8 cellular contexts compared by ENCODE assay signal in genomic region chr1:155017021-155017945, GRCh38. TPM values are rescaled to one million over a fixed set of nuclear protein-coding genes. Genes with fewer than 3 reads are reported as not detected.
A peak's percentile ranks its signal among the peaks of the same experiment; 100 is the strongest.
DNase-seq lines count a peak whose midpoint lies in the region; ATAC-seq and TF ChIP-seq lines count a peak whose summit lies in the region.

No MANE protein-coding gene starts in this region.

- H3K4me3 ChIP-seq in NB4 (ENCODE audit: low read depth, low read length) (peak overlapping the region; percentile 46), adrenal gland (peak overlapping the region in 1 of 4 donors; percentile 25), left ventricle myocardium inferior (peak overlapping the region; percentile 67), prostate gland (peak overlapping the region; percentile 21 to 26), upper lobe of right lung (peak overlapping the region; percentile 47)

- H3K9me3 ChIP-seq in adrenal gland (replicated peaks in 1 of 3) (no peaks in the 10 kb centered on the region), left ventricle myocardium inferior (replicated peaks) (no peaks in the 10 kb centered on the region), prostate gland (no peaks in the 10 kb centered on the region), upper lobe of right lung (no peaks in the 10 kb centered on the region)

- DNase-seq in GF-D8 (lab: John Stamatoyannopoulos, UW): peak; percentile 58
- DNase-seq in HCEC 1CT: peak; percentile 83
- DNase-seq in NB4 (ENCODE audit: low read depth): peak; percentile 95
- DNase-seq in T-cell: peak; percentile 72 to 91 (median 84)
- peak; percentile 90 to 96 (median 93) for DNase-seq in adrenal gland
- peak; percentile 90 for DNase-seq in left ventricle myocardium inferior
- DNase-seq in prostate gland (ENCODE audit: low spot score): peak; percentile 84
- DNase-seq in upper lobe of right lung: peak; percentile 96

- H3K4me3 Mint-ChIP-seq in T-cell: peak overlapping the region; percentile 55 to 89 (median 55)

- POLR2A ChIA-PET in T-cell (lab: Charles Lee): interaction anchor here in 1 of 2 donors (0.6 kb wide), 2 partner anchors 61 to 117 kb away, joined by 3 to 7 read pairs; partner anchors contain the start of gene PBXIP1

- TF ChIP-seq POLR2A in NB4 (IDR thresholded peaks at IDR 0.05; ENCODE audit: extremely low read depth, insufficient read length) (no peak), adrenal gland (IDR thresholded peaks at IDR 0.05) (peak in 1 of 2 donors; percentile 55), prostate gland (IDR thresholded peaks at IDR 0.05) (peak; percentile 62)

- peak overlapping the region; percentile 95 to 96 for H3K27ac Mint-ChIP-seq in T-cell

- no peaks in the 10 kb centered on the region for H3K9me3 Mint-ChIP-seq in T-cell

- H3K36me3 ChIP-seq in adrenal gland (replicated peaks in 1 of 2) (peaks cover 0 to 24% of the 10 kb centered on the region in 2 donors), left ventricle myocardium inferior (peaks cover 30% of the 10 kb centered on the region), prostate gland (peaks cover 7 to 14% of the 10 kb centered on the region in 2 donors), upper lobe of right lung (peaks cover 28% of the 10 kb centered on the region)

- peak overlapping the region in 4 of 5 donors; percentile 41 to 76 (median 62) for H3K27ac ChIP-seq in adrenal gland
- H3K27ac ChIP-seq in left ventricle myocardium inferior (replicated peaks): peak overlapping the region; percentile 92
- peak overlapping the region; percentile 80 to 87 for H3K27ac ChIP-seq in prostate gland
- H3K27ac ChIP-seq in upper lobe of right lung: peak overlapping the region; percentile 76

- peaks cover 28 to 42% of the 10 kb centered on the region in 2 donors for H3K4me1 ChIP-seq in adrenal gland (replicated peaks in 1 of 2)
- peaks cover 41% of the 10 kb centered on the region for H3K4me1 ChIP-seq in left ventricle myocardium inferior
- peaks cover 18% of the 10 kb centered on the region for H3K4me1 ChIP-seq in prostate gland (replicated peaks)
- peaks cover 41% of the 10 kb centered on the region for H3K4me1 ChIP-seq in upper lobe of right lung

- intact Hi-C loops in adrenal gland (cut with DNase I) (no loop called here), left ventricle myocardium inferior (cut with micrococcal nuclease) (no loop called here), prostate gland (cut with DNase I) (loop anchor here (1.0 kb wide), 1 partner anchor 55 kb away; no protein-coding TSS in a partner anchor), upper lobe of right lung (cut with DNase I) (no loop called here)

- ATAC-seq in T-cell (replicated peaks in 1 of 4): peak; percentile 84 to 93 (median 89)
- peak; percentile 94 for ATAC-seq in upper lobe of right lung

- no peaks in the 10 kb centered on the region for H3K27me3 Mint-ChIP-seq in T-cell

- no peaks in the 10 kb centered on the region for H3K27me3 ChIP-seq in adrenal gland
- no peaks in the 10 kb centered on the region for H3K27me3 ChIP-seq in left ventricle myocardium inferior (ENCODE audit: low read depth)
- H3K27me3 ChIP-seq in prostate gland (replicated peaks; ENCODE audit: insufficient read depth): no peaks in the 10 kb centered on the region
- no peaks in the 10 kb centered on the region for H3K27me3 ChIP-seq in upper lobe of right lung

- CTCF ChIA-PET in T-cell (lab: Charles Lee): interaction anchor here (0.6 to 3.5 kb wide), 27 partner anchors 9 to 459 kb away, joined by 3 to 23 read pairs (median 4); partner anchors contain the start of genes PMVK (in 2 of the 2), PYGO2 (in 2 of the 2), CKS1B (in 1 of the 2) and FLAD1 (in 1 of the 2)

- H3K4me1 Mint-ChIP-seq in T-cell: peaks cover 63 to 72% (median 69%) of the 10 kb centered on the region in 3 donors

- WGBS in adrenal gland, 4 donors: 2 to 6% (median 4%) methylated on average over 18 to 49 of the region's 49 CpGs
- WGBS in prostate gland: 4% methylated on average over 49 of the region's 49 CpGs

- TF ChIP-seq CTCF in NB4 (IDR thresholded peaks at IDR 0.05; ENCODE audit: low read depth, low read length) (peak; percentile 99), adrenal gland (IDR thresholded peaks at IDR 0.05) (peak; percentile 96 to 99 (median 99)), left ventricle myocardium inferior (IDR thresholded peaks at IDR 0.05; ENCODE audit: borderline replicate concordance) (peak; percentile 99), prostate gland (IDR thresholded peaks at IDR 0.05) (peak; percentile 94 to 100 (median 100)), upper lobe of right lung (IDR thresholded peaks at IDR 0.05) (peak; percentile 98)

- H3K36me3 Mint-ChIP-seq in T-cell: peaks cover 3% of the 10 kb centered on the region

RNA-seq across cellular contexts. Expression of gene ZBTB7B, which starts 14.7 kb away (rescaled TPM):
- total RNA-seq in T-cell (10 to 100 TPM; 39.6 to 68.4 (median 51.7) TPM), adrenal gland (100 to 1,000 TPM in 1 of 8 donors, 10 to 100 TPM in 7; 60.1 to 126 (median 83.5) TPM), left ventricle myocardium inferior (42.8 TPM), prostate gland (100 to 1,000 TPM in 1 of 2 donors, 10 to 100 TPM in 1; 60.0 to 103 TPM), upper lobe of right lung (80.4 TPM)
- polyA plus RNA-seq in adrenal gland: 10 to 100 TPM; 22.4 to 97.3 (median 27.9) TPM

RNA-seq across cellular contexts. Expression of gene DCST2, which starts 16.3 kb away (rescaled TPM):
- total RNA-seq in T-cell (1 to 10 TPM; 1.1 to 2.6 (median 1.6) TPM), adrenal gland (1 to 10 TPM in 3 of 8 donors, under 1 TPM in 3, not detected in 2; 0.14 to 2.4 (median 1.1) TPM), left ventricle myocardium inferior (not detected), prostate gland (1 to 10 TPM; 2.3 to 5.3 TPM), upper lobe of right lung (1.5 TPM)
- polyA plus RNA-seq in adrenal gland: 10 to 100 TPM in 1 of 3 donors, 1 to 10 TPM in 1, under 1 TPM in 1; 0.24 to 15.2 (median 8.5) TPM

RNA-seq across cellular contexts. Expression of gene DCST1, which starts 16.3 kb away (rescaled TPM):
- total RNA-seq in T-cell (under 1 TPM in 3 of 5 donors, not detected in 2; 0.30 to 0.58 (median 0.54) TPM), adrenal gland (not detected), left ventricle myocardium inferior (not detected), prostate gland (under 1 TPM in 1 of 2 donors, not detected in 1; 0.51 TPM), upper lobe of right lung (not detected)
- polyA plus RNA-seq in adrenal gland: not detected

RNA-seq across cellular contexts. Expression of gene LENEP, which starts 23.9 kb away (rescaled TPM):
- total RNA-seq in T-cell (1 to 10 TPM in 3 of 5 donors, not detected in 2; 1.3 to 3.0 (median 1.6) TPM), adrenal gland (not detected), left ventricle myocardium inferior (not detected), prostate gland (not detected), upper lobe of right lung (not detected)
- polyA plus RNA-seq in adrenal gland: not detected

RNA-seq across cellular contexts. Expression of gene ADAM15, which starts 33.8 kb away (rescaled TPM):
- 10 to 100 TPM; 17.3 to 53.0 (median 37.2) TPM for total RNA-seq in T-cell
- total RNA-seq in adrenal gland: 10 to 100 TPM; 41.9 to 84.2 (median 59.3) TPM
- 100 to 1,000 TPM in 2 of 3 donors, 10 to 100 TPM in 1; 16.1 to 269 (median 240) TPM for polyA plus RNA-seq in adrenal gland
- total RNA-seq in left ventricle myocardium inferior: 82.1 TPM
- total RNA-seq in prostate gland: 100 to 1,000 TPM in 1 of 2 donors, 10 to 100 TPM in 1; 72.5 to 138 TPM
- total RNA-seq in upper lobe of right lung: 163 TPM
